Comparison of ENCODE assay signal across 19 cellular contexts in genomic region chr12:76101739-76102385, GRCh38.
"Had no signal": no experiment of that assay in that cellular context is flagged by ENCODE, and none has a peak within 500 bp of the region (broad histone marks: within the 10 kb centered on the region; RNA-seq: fewer than 3 reads in every experiment).

No MANE protein-coding gene starts in this region.

- H3K36me3 ChIP-seq: left ventricle myocardium inferior, neutrophil, ovary, thoracic aorta had no signal

- ATAC-seq: activated naive CD4-positive, alpha-beta T cell treated with anti-CD3 and anti-CD28 coated beads, Interleukin-2, amount 50 U/mL, for 72 hours; sciatic nerve; stimulated activated effector memory CD8-positive, alpha-beta T cell treated with anti-CD3 and anti-CD28 coated beads, Interleukin-12 subunit alpha, Interleukin-12 subunit beta, amount 100 ng/mL, for 72 hours had no signal

- H3K27me3 ChIP-seq: neutrophil, ovary had no signal

- H3K27ac ChIP-seq: epithelial cell of prostate, left ventricle myocardium inferior, neutrophil, ovary, skin epidermis, thoracic aorta had no signal

- DNase-seq: activated CD4-positive, alpha-beta memory T cell treated with anti-CD3 and anti-CD28 coated beads, Interleukin-2, amount 10 ng/mL, durations not matched to agents 7 days and 5 days; activated CD4-positive, alpha-beta T cell treated with anti-CD3 and anti-CD28 coated beads for 1 hour; activated CD4-positive, alpha-beta T cell treated with anti-CD3 and anti-CD28 coated beads, Interleukin-2, amount 10 ng/mL, durations not matched to agents 7 days and 5 days; activated T-cell treated with anti-CD3 and anti-CD28 coated beads, Interleukin-2, amount 50 U/mL, for 48 hours; dermis blood vessel endothelial cell; effector CD4-positive, alpha-beta T cell; left ventricle myocardium inferior; nephron progenitor cell; ovary; stimulated activated CD4-positive, alpha-beta T cell treated with anti-CD3 and anti-CD28 coated beads, Interleukin-4, amount 100 ng/mL, for 24 hours; T-helper 2 cell; trophoblast cell had no signal

- H3K4me3 ChIP-seq: left ventricle myocardium inferior, ovary, skin epidermis, thoracic aorta had no signal

- H3K9me3 ChIP-seq: left ventricle myocardium inferior, neutrophil, ovary, thoracic aorta had no signal

- H3K4me1 ChIP-seq: left ventricle myocardium inferior had no signal
